ENCODE assay signal across 1 cellular context in the genomic region with DNA sequence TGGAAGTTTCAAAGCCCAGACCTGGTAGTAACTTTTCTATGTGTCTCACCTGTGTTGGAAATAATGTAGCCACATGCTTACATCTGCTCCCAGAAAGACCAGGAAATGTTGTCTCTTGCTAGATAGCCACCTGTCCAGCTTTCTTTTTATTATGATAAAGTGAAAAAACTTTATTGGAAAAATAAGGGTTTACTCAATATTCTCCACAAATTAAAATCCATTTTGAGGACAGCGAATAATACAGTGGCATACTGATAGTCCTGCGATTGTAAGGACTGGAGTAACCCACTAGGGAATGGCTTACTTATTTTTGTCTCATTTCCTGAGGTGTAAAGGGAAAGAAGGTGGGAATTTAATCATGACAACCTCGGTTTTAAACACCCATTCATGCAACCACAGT.
TF ChIP-seq lines count a peak whose summit lies in the region.

No MANE protein-coding gene starts in this region.

TF ChIP-seq in SK-N-SH, 30 proteins besides CTCF, POLR2A, EP300 and RAD21 (continued from another document):
- TF ChIP-seq, protein P1, sequence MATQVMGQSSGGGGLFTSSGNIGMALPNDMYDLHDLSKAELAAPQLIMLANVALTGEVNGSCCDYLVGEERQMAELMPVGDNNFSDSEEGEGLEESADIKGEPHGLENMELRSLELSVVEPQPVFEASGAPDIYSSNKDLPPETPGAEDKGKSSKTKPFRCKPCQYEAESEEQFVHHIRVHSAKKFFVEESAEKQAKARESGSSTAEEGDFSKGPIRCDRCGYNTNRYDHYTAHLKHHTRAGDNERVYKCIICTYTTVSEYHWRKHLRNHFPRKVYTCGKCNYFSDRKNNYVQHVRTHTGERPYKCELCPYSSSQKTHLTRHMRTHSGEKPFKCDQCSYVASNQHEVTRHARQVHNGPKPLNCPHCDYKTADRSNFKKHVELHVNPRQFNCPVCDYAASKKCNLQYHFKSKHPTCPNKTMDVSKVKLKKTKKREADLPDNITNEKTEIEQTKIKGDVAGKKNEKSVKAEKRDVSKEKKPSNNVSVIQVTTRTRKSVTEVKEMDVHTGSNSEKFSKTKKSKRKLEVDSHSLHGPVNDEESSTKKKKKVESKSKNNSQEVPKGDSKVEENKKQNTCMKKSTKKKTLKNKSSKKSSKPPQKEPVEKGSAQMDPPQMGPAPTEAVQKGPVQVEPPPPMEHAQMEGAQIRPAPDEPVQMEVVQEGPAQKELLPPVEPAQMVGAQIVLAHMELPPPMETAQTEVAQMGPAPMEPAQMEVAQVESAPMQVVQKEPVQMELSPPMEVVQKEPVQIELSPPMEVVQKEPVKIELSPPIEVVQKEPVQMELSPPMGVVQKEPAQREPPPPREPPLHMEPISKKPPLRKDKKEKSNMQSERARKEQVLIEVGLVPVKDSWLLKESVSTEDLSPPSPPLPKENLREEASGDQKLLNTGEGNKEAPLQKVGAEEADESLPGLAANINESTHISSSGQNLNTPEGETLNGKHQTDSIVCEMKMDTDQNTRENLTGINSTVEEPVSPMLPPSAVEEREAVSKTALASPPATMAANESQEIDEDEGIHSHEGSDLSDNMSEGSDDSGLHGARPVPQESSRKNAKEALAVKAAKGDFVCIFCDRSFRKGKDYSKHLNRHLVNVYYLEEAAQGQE (IDR thresholded peaks at IDR 0.05; ENCODE audit: low read depth, low read length) = no peak
- TF ChIP-seq TCF12 (IDR thresholded peaks at IDR 0.05) (no peak), FOXJ3 (CRISPR knock-in tag; IDR thresholded peaks at IDR 0.05) (no peak), GATA2 (CRISPR knock-in tag; IDR thresholded peaks at IDR 0.05) (no peak), FOSL2 (IDR thresholded peaks at IDR 0.05; ENCODE audit: borderline replicate concordance, low read depth) (no peak), JUND (IDR thresholded peaks at IDR 0.05) (no peak), RXRA (IDR thresholded peaks at IDR 0.05; ENCODE audit: borderline replicate concordance, low read depth) (no peak), NRF1 (IDR thresholded peaks at IDR 0.05; ENCODE audit: low read depth, low read length) (no peak), NFIC (IDR thresholded peaks at IDR 0.05; ENCODE audit: borderline replicate concordance) (no peak), RCOR1 (IDR thresholded peaks at IDR 0.05; ENCODE audit: low read length) (no peak), SMC3 (IDR thresholded peaks at IDR 0.05; ENCODE audit: low read depth, low read length) (no peak)
- TF ChIP-seq, protein P2, sequence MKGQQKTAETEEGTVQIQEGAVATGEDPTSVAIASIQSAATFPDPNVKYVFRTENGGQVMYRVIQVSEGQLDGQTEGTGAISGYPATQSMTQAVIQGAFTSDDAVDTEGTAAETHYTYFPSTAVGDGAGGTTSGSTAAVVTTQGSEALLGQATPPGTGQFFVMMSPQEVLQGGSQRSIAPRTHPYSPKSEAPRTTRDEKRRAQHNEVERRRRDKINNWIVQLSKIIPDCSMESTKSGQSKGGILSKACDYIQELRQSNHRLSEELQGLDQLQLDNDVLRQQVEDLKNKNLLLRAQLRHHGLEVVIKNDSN (IDR thresholded peaks at IDR 0.05; ENCODE audit: borderline replicate concordance, low read depth) = no peak
- TF ChIP-seq, protein P3, sequence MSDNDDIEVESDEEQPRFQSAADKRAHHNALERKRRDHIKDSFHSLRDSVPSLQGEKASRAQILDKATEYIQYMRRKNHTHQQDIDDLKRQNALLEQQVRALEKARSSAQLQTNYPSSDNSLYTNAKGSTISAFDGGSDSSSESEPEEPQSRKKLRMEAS (IDR thresholded peaks at IDR 0.05; ENCODE audit: low read depth) = no peak
